26 cellular contexts compared by ENCODE assay signal in genomic region chr21:35505067-35505466, GRCh38.
A peak's percentile ranks its signal among the peaks of the same experiment; 100 is the strongest.
DNase-seq lines count a peak whose midpoint lies in the region; ATAC-seq and TF ChIP-seq lines count a peak whose summit lies in the region.
"Had no signal": no experiment of that assay in that cellular context is flagged by ENCODE, and none has a peak within 500 bp of the region (broad histone marks: within the 10 kb centered on the region; RNA-seq: fewer than 3 reads in every experiment).

No MANE protein-coding gene starts in this region.

- no peak for TF ChIP-seq CTCF in IMR-90 (conservative IDR thresholded peaks at IDR 0.05; ENCODE audit: low read depth, low read length)

- H3K4ac ChIP-seq in IMR-90 (ENCODE audit: low read depth, low read length) (no peak overlapping the region), mesenchymal stem cell (ENCODE audit: low read depth in 1 of 2, low read length in 2 of 2) (no peak overlapping the region)

- no peaks in the 10 kb centered on the region for H3K36me3 Mint-ChIP-seq in activated CD4-positive, alpha-beta T cell treated with anti-CD3 and anti-CD28 coated beads, Interleukin-2, amount 10 ng/mL, durations not matched to agents 24 days and 14 days (ENCODE audit: low read depth)
- H3K36me3 Mint-ChIP-seq in CD4-positive, CD25-positive, alpha-beta regulatory T cell: no peaks in the 10 kb centered on the region
- H3K36me3 Mint-ChIP-seq: CD4-positive, alpha-beta memory T cell had no signal

- H3K18ac ChIP-seq in IMR-90 (ENCODE audit: low read depth, low read length) (no peak overlapping the region), mesenchymal stem cell (ENCODE audit: low read depth in 1 of 2, low read length in 2 of 2) (no peak overlapping the region)

- no peak overlapping the region for H3K56ac ChIP-seq in IMR-90 (ENCODE audit: extremely low read depth, insufficient read depth, low read length)

- H3K4me3 Mint-ChIP-seq in activated CD4-positive, alpha-beta T cell treated with anti-CD3 and anti-CD28 coated beads, Interleukin-2, amount 10 ng/mL, durations not matched to agents 24 days and 14 days: no peak overlapping the region
- no peak overlapping the region for H3K4me3 Mint-ChIP-seq in CD4-positive, CD25-positive, alpha-beta regulatory T cell
- H3K4me3 Mint-ChIP-seq: CD4-positive, alpha-beta memory T cell had no signal

- no peak overlapping the region for H3K14ac ChIP-seq in IMR-90 (replicated peaks; ENCODE audit: low read depth, low read length)
- H3K14ac ChIP-seq in mesenchymal stem cell (ENCODE audit: low read length in 2 of 2): no peak overlapping the region

- no TSS peak for BruUV-seq in IMR-90 (replicated peaks; lab: Mats Ljungman, UMichigan)

- H2AK5ac ChIP-seq in IMR-90 (ENCODE audit: low read depth, low read length) (no peak overlapping the region), mesenchymal stem cell (ENCODE audit: low read length, severe bottlenecking) (no peak overlapping the region)

- H3K9me3 Mint-ChIP-seq in activated CD4-positive, alpha-beta T cell treated with anti-CD3 and anti-CD28 coated beads, Interleukin-2, amount 10 ng/mL, durations not matched to agents 24 days and 14 days: peaks cover 9% of the 10 kb centered on the region
- H3K9me3 Mint-ChIP-seq in CD4-positive, CD25-positive, alpha-beta regulatory T cell: peaks cover 0 to under 1% (median 0%) of the 10 kb centered on the region in 7 donors

- H4K20me1 ChIP-seq in IMR-90 (ENCODE audit: insufficient read depth, low read length): no peaks in the 10 kb centered on the region

- H3K4me1 Mint-ChIP-seq in activated CD4-positive, alpha-beta T cell treated with anti-CD3 and anti-CD28 coated beads, Interleukin-2, amount 10 ng/mL, durations not matched to agents 24 days and 14 days: peaks cover 42% of the 10 kb centered on the region
- H3K4me1 Mint-ChIP-seq in CD4-positive, CD25-positive, alpha-beta regulatory T cell: peaks cover 5 to 54% (median 17%) of the 10 kb centered on the region in 4 donors

- ATAC-seq in CD4-positive, CD25-positive, alpha-beta regulatory T cell (ENCODE audit: low read depth in 2 of 2): no peak
- no peak for ATAC-seq in IMR-90 (ENCODE audit: low read depth)
- no peak for ATAC-seq in GM18907 (IDR thresholded peaks at IDR 0.05; ENCODE audit: unreplicated experiment)
- ATAC-seq: GM12878 had no signal

- no peaks in the 10 kb centered on the region for H3K9me3 ChIP-seq in CD4-positive, CD25-positive, alpha-beta regulatory T cell (ENCODE audit: control insufficient read depth in 2 of 2, low read length in 2 of 2)
- H3K9me3 ChIP-seq in IMR-90 (ENCODE audit: control insufficient read depth, insufficient read depth, low read length) (no peaks in the 10 kb centered on the region), mesenchymal stem cell (ENCODE audit: control insufficient read depth, low read length) (no peaks in the 10 kb centered on the region), MG63 (no peaks in the 10 kb centered on the region)
- H3K9me3 ChIP-seq: BE2C, Caco-2 had no signal

- H3K27ac Mint-ChIP-seq in activated CD4-positive, alpha-beta T cell treated with anti-CD3 and anti-CD28 coated beads, Interleukin-2, amount 10 ng/mL, durations not matched to agents 24 days and 14 days: no peak overlapping the region
- H3K27ac Mint-ChIP-seq in CD4-positive, CD25-positive, alpha-beta regulatory T cell: peak overlapping the region; percentile 68 to 94 (median 75)

- H3K36me3 ChIP-seq in CD4-positive, CD25-positive, alpha-beta regulatory T cell (ENCODE audit: control insufficient read depth, insufficient read depth, low read length): no peaks in the 10 kb centered on the region
- H3K36me3 ChIP-seq in IMR-90 (ENCODE audit: control insufficient read depth, insufficient read depth, low read length) (no peaks in the 10 kb centered on the region), mesenchymal stem cell (ENCODE audit: control insufficient read depth in 1 of 2, insufficient read depth in 2 of 2, low read depth in 1 of 2, low read length in 2 of 2) (no peaks in the 10 kb centered on the region), MG63 (no peaks in the 10 kb centered on the region)
- H3K36me3 ChIP-seq: BE2C had no signal

- DNase-seq in activated CD4-positive, alpha-beta T cell treated with anti-CD3 and anti-CD28 coated beads, Interleukin-2, amount 10 ng/mL, durations not matched to agents 24 days and 14 days: peak; percentile 38
- no peak for DNase-seq in activated CD4-positive, alpha-beta T cell treated with anti-CD3 and anti-CD28 coated beads, Interleukin-2, amount 50 U/mL, for 1 hour
- DNase-seq in CD4-positive, CD25-positive, alpha-beta regulatory T cell: no peak
- no peak for DNase-seq in IMR-90
- DNase-seq in mesenchymal stem cell: no peak
- DNase-seq in OCI-M1 (lab: John Stamatoyannopoulos, UW): no peak
- DNase-seq in MG63: no peak
- DNase-seq: ACHN; BE2C; Caco-2; CD4-positive, alpha-beta memory T cell; EL; GDM1; Kasumi-1; NCI-H1105 treated with DMSO at 0.1 percent for 48 hours; NCI-H146; NCI-H1930; NCI-H2107; NCI-H446; NCI-H526; SHP77 had no signal

- no peak for TF ChIP-seq RAD21 in IMR-90 (IDR thresholded peaks at IDR 0.05; ENCODE audit: low read length)

- TF ChIP-seq POLR2A in IMR-90 (IDR thresholded peaks at IDR 0.05; ENCODE audit: low read depth, low read length): no peak

- no peak overlapping the region for H2BK5ac ChIP-seq in IMR-90 (ENCODE audit: low read depth, low read length, poor library complexity, severe bottlenecking)
- H2BK5ac ChIP-seq in mesenchymal stem cell (ENCODE audit: low read depth, low read length, poor library complexity, severe bottlenecking): no peak overlapping the region

- H2BK12ac ChIP-seq in mesenchymal stem cell (ENCODE audit: low read length in 2 of 2): no peak overlapping the region

- no peak overlapping the region for H2BK20ac ChIP-seq in IMR-90 (ENCODE audit: low read depth, low read length)

- peaks cover 21% of the 10 kb centered on the region for H3K4me1 ChIP-seq in CD4-positive, CD25-positive, alpha-beta regulatory T cell (ENCODE audit: control insufficient read depth, insufficient read depth, low read length, poor library complexity, severe bottlenecking)
- H3K4me1 ChIP-seq in IMR-90 (ENCODE audit: control insufficient read depth, insufficient read depth, low read length) (peaks cover 5% of the 10 kb centered on the region; the same call in 1 of the 2 replicates), mesenchymal stem cell (ENCODE audit: control insufficient read depth, insufficient read depth, low read depth, low read length) (no peaks in the 10 kb centered on the region)
- H3K4me1 ChIP-seq: BE2C had no signal

- H3K9me1 ChIP-seq in IMR-90 (ENCODE audit: insufficient read depth, low read length): peaks cover 2% of the 10 kb centered on the region; the same call in 1 of the 2 replicates

- H2AK9ac ChIP-seq in IMR-90 (replicated peaks; ENCODE audit: low read depth, low read length, poor library complexity): peak overlapping the region; percentile 25

- no peak overlapping the region for H4K91ac ChIP-seq in IMR-90 (ENCODE audit: insufficient read depth, low read depth, low read length)
- peak overlapping the region; percentile 34 for H4K91ac ChIP-seq in mesenchymal stem cell (ENCODE audit: low read length)

- H3K4me2 ChIP-seq in IMR-90 (ENCODE audit: low read depth, low read length) (no peak overlapping the region), mesenchymal stem cell (ENCODE audit: low read length, poor library complexity, severe bottlenecking) (no peak overlapping the region)

- POLR2A ChIA-PET in IMR-90 (lab: Charles Lee; ENCODE audit: unreplicated experiment): no interaction called here

- H4K5ac ChIP-seq in IMR-90 (ENCODE audit: low read depth, low read length): no peak overlapping the region

- no peak overlapping the region for H3K23ac ChIP-seq in IMR-90 (ENCODE audit: low read depth, low read length)
- H3K23ac ChIP-seq in mesenchymal stem cell (ENCODE audit: low read length in 2 of 2): no peak overlapping the region

- H3K27me3 Mint-ChIP-seq in activated CD4-positive, alpha-beta T cell treated with anti-CD3 and anti-CD28 coated beads, Interleukin-2, amount 10 ng/mL, durations not matched to agents 24 days and 14 days: no peaks in the 10 kb centered on the region
- H3K27me3 Mint-ChIP-seq in CD4-positive, CD25-positive, alpha-beta regulatory T cell: peaks cover 15% of the 10 kb centered on the region

- H3K79me1 ChIP-seq in IMR-90 (ENCODE audit: low read depth in 1 of 2, low read length in 2 of 2) (no peaks in the 10 kb centered on the region), mesenchymal stem cell (replicated peaks; ENCODE audit: low read length, poor library complexity, severe bottlenecking) (no peaks in the 10 kb centered on the region)

- H3K9ac ChIP-seq in IMR-90 (ENCODE audit: low read depth, low read length) (no peak overlapping the region), mesenchymal stem cell (ENCODE audit: low read length) (no peak overlapping the region)

- no peak overlapping the region for H2AFZ ChIP-seq in IMR-90 (replicated peaks; ENCODE audit: low read length, poor library complexity)
- H2AFZ ChIP-seq in mesenchymal stem cell (ENCODE audit: low read depth, low read length): no peak overlapping the region

- intact Hi-C loops in activated CD4-positive, alpha-beta T cell treated with anti-CD3 and anti-CD28 coated beads, Interleukin-2, amount 10 ng/mL, durations not matched to agents 24 days and 14 days (cut with micrococcal nuclease): no loop called here
- intact Hi-C loops in IMR-90 (cut with micrococcal nuclease): loop anchor here (10.0 kb wide), 2 partner anchors 440 to 450 kb away; no protein-coding TSS in a partner anchor

- H2BK15ac ChIP-seq in IMR-90 (ENCODE audit: low read depth, low read length) (no peak overlapping the region), mesenchymal stem cell (ENCODE audit: low read depth, poor library complexity, severe bottlenecking) (no peak overlapping the region)

- H4K8ac ChIP-seq in IMR-90 (ENCODE audit: low read depth in 2 of 2, low read length in 2 of 2) (no peak overlapping the region), mesenchymal stem cell (ENCODE audit: low read length) (no peak overlapping the region)

- no peaks in the 10 kb centered on the region for H3K27me3 ChIP-seq in CD4-positive, CD25-positive, alpha-beta regulatory T cell (ENCODE audit: control insufficient read depth, insufficient read depth, low read length)
- H3K27me3 ChIP-seq in IMR-90 (ENCODE audit: control insufficient read depth, insufficient read depth, low read length): no peaks in the 10 kb centered on the region
- peaks cover 0 to 18% of the 10 kb centered on the region in 2 experiments for H3K27me3 ChIP-seq in mesenchymal stem cell (ENCODE audit: control insufficient read depth in 1 of 2, insufficient read depth in 1 of 2, low read length in 2 of 2)
- no peaks in the 10 kb centered on the region for H3K27me3 ChIP-seq in MG63
- H3K27me3 ChIP-seq: BE2C had no signal

- H3K4me3 ChIP-seq in CD4-positive, CD25-positive, alpha-beta regulatory T cell (ENCODE audit: low read depth, low read length): no peak overlapping the region
- H3K4me3 ChIP-seq in IMR-90 (ENCODE audit: insufficient read depth, low read depth, low read length) (no peak overlapping the region), mesenchymal stem cell (ENCODE audit: insufficient read depth in 1 of 2, low read depth in 1 of 2, low read length in 2 of 2) (no peak overlapping the region), MG63 (no peak overlapping the region)
- H3K4me3 ChIP-seq: GM12878, K562 had no signal

- CTCF ChIA-PET in IMR-90 (lab: Yijun Ruan, JAX): no interaction called here

- H2BK120ac ChIP-seq in IMR-90 (ENCODE audit: low read depth, low read length): no peak overlapping the region
- peak overlapping the region; percentile 39 for H2BK120ac ChIP-seq in mesenchymal stem cell (ENCODE audit: low read depth, low read length)

- WGBS in IMR-90 (ENCODE audit: extremely low coverage in 2 of 2, insufficient read length in 1 of 2), 2 experiments: 100% methylated on average over 2 of the region's 5 CpGs; no CpG with 5 or more reads in 1 of the 2 experiments
- 64% methylated on average over 5 of the region's 5 CpGs for WGBS in mesenchymal stem cell

- dilution Hi-C loops in IMR-90 (cut with HindIII; ENCODE audit: low sequenced_read_pairs, unreplicated experiment): no loop called here

- in situ Hi-C loops in IMR-90 (cut with MboI; ENCODE audit: low sequenced_read_pairs): no loop called here

- H3K27ac ChIP-seq in CD4-positive, CD25-positive, alpha-beta regulatory T cell (ENCODE audit: insufficient read depth, low read length, poor library complexity, severe bottlenecking): no peak overlapping the region
- H3K27ac ChIP-seq in IMR-90 (ENCODE audit: insufficient read depth, low read length) (no peak overlapping the region), mesenchymal stem cell (ENCODE audit: low read length, poor library complexity, severe bottlenecking) (no peak overlapping the region)
- H3K27ac ChIP-seq: 22Rv1, RWPE1 had no signal
